In genomic region chr5:119218830-119219782, GRCh38 we compare ENCODE assay signal across 23 cellular contexts.
DNase-seq lines count a peak whose midpoint lies in the region; ATAC-seq lines count a peak whose summit lies in the region.
"Had no signal": no experiment of that assay in that cellular context is flagged by ENCODE, and none has a peak within 500 bp of the region (broad histone marks: within the 10 kb centered on the region; RNA-seq: fewer than 3 reads in every experiment).

No MANE protein-coding gene starts in this region.

- no peaks in the 10 kb centered on the region for H3K9me2 ChIP-seq in GM23248 (ENCODE audit: insufficient read depth)

- WGBS in GM23248 (ENCODE audit: low coverage in 1 of 2, low lambda C conversion rate in 2 of 2, missing lambda C conversion rate in 2 of 2), 2 experiments = 83 to 86% methylated on average over 6 of the region's 6 CpGs

- H3K36me3 ChIP-seq in GM23248 (ENCODE audit: low read depth) = peaks cover 9% of the 10 kb centered on the region

- peak overlapping the region in 2 of 8 donors; percentile 15 to 22 for H3K4me3 Mint-ChIP-seq in naive B cell
- H3K4me3 Mint-ChIP-seq: activated naive CD4-positive, alpha-beta T cell treated with anti-CD3 and anti-CD28 coated beads, Interleukin-2, amount 50 U/mL, for 24 hours; brain; dendritic cell treated with granulocyte-macrophage colony-stimulating factor and Interleukin-4, amounts not matched to agents 40 ng/mL and 50 ng/mL, for 4 days; HFFc6; natural killer cell treated with Interleukin-12 subunit alpha and Interleukin-12 subunit beta and Interleukin-15 and Interleukin-18, amount 100 ng/mL, for 72 hours; T-helper 1 cell treated with Interleukin-12 subunit alpha and Interleukin-12 subunit beta and Interleukin-4 antibody, amounts not matched to agents 30 μg/mL and 1 μg/mL, for 36 hours had no signal

- H3F3A ChIP-seq in GM23248 (ENCODE audit: insufficient read depth) = no peaks in the 10 kb centered on the region

- ATAC-seq in naive B cell (ENCODE audit: low read depth in 2 of 2) (no peak), HG02938 (IDR thresholded peaks at IDR 0.05; ENCODE audit: unreplicated experiment) (no peak)
- ATAC-seq: natural killer cell treated with Interleukin-12 subunit alpha and Interleukin-12 subunit beta and Interleukin-15 and Interleukin-18, amount 100 ng/mL, for 72 hours had no signal

- no peak overlapping the region for H3K9ac ChIP-seq in GM23248

- peak overlapping the region in 4 of 6 donors; percentile 14 to 73 (median 42) for H3K27ac Mint-ChIP-seq in naive B cell
- H3K27ac Mint-ChIP-seq: activated naive CD4-positive, alpha-beta T cell treated with anti-CD3 and anti-CD28 coated beads, Interleukin-2, amount 50 U/mL, for 24 hours; brain; dendritic cell treated with granulocyte-macrophage colony-stimulating factor and Interleukin-4, amounts not matched to agents 40 ng/mL and 50 ng/mL, for 4 days; HFFc6; natural killer cell treated with Interleukin-12 subunit alpha and Interleukin-12 subunit beta and Interleukin-15 and Interleukin-18, amount 100 ng/mL, for 72 hours; T-helper 1 cell treated with Interleukin-12 subunit alpha and Interleukin-12 subunit beta and Interleukin-4 antibody, amounts not matched to agents 30 μg/mL and 1 μg/mL, for 36 hours had no signal

- H4K20me1 ChIP-seq in GM23248 (ENCODE audit: insufficient read depth) = no peaks in the 10 kb centered on the region

- H3K4me3 ChIP-seq in GM23248 = no peak overlapping the region
- H3K4me3 ChIP-seq: skin epidermis had no signal

- DNase-seq in GM23248 = peak; percentile 9
- DNase-seq in NCI-H748 treated with DMSO at 0.1 percent for 48 hours (lab: John Stamatoyannopoulos, UW) = peak; percentile 67
- DNase-seq in fibroblast of gingiva (ENCODE audit: low read depth) = peak; percentile 3
- no peak for DNase-seq in naive B cell
- DNase-seq in NCI-H2171 treated with DMSO at 0.1 percent for 48 hours (lab: John Stamatoyannopoulos, UW) = no peak
- DNase-seq in HuH-7.5 (ENCODE audit: low spot score) = no peak
- DNase-seq: activated CD4-positive, alpha-beta T cell treated with anti-CD3 and anti-CD28 coated beads, Interleukin-2, amount 50 U/mL, for 4 hours; AML-193; Caco-2; HFFc6; mammary epithelial cell; NCI-H1694; posterior cingulate gyrus; SIG-M5; stimulated activated CD4-positive, alpha-beta T cell treated with anti-CD3 and anti-CD28 coated beads, Interleukin-2, amount 100 ng/mL, for 48 hours had no signal

- no peak overlapping the region for H3K27ac ChIP-seq in GM23248
- H3K27ac ChIP-seq: epithelial cell of prostate, skin epidermis had no signal

- H3K9me3 Mint-ChIP-seq in naive B cell = no peaks in the 10 kb centered on the region
- H3K9me3 Mint-ChIP-seq: activated naive CD4-positive, alpha-beta T cell treated with anti-CD3 and anti-CD28 coated beads, Interleukin-2, amount 50 U/mL, for 24 hours; brain; dendritic cell treated with granulocyte-macrophage colony-stimulating factor and Interleukin-4, amounts not matched to agents 40 ng/mL and 50 ng/mL, for 4 days; HFFc6; natural killer cell treated with Interleukin-12 subunit alpha and Interleukin-12 subunit beta and Interleukin-15 and Interleukin-18, amount 100 ng/mL, for 72 hours; T-helper 1 cell treated with Interleukin-12 subunit alpha and Interleukin-12 subunit beta and Interleukin-4 antibody, amounts not matched to agents 30 μg/mL and 1 μg/mL, for 36 hours had no signal

- no peak overlapping the region for H2AFZ ChIP-seq in GM23248

- no peaks in the 10 kb centered on the region for H3K9me3 ChIP-seq in GM23248 (ENCODE audit: low read depth)
- H3K9me3 ChIP-seq: Caco-2 had no signal

- peaks cover 11 to 26% (median 20%) of the 10 kb centered on the region in 3 donors for H3K4me1 Mint-ChIP-seq in naive B cell
- H3K4me1 Mint-ChIP-seq: brain had no signal

- H3K36me3 Mint-ChIP-seq in naive B cell = peaks cover 15 to 18% of the 10 kb centered on the region in 2 donors

- 0 out of 2 replicates have a peak, but pooled peaks cover 3% of the 10 kb centered on the region for H3K4me1 ChIP-seq in GM23248 (ENCODE audit: insufficient read depth)
- H3K4me1 ChIP-seq: Caco-2 had no signal

- H3K27me3 Mint-ChIP-seq in naive B cell = no peaks in the 10 kb centered on the region
- H3K27me3 Mint-ChIP-seq: activated naive CD4-positive, alpha-beta T cell treated with anti-CD3 and anti-CD28 coated beads, Interleukin-2, amount 50 U/mL, for 24 hours; brain; dendritic cell treated with granulocyte-macrophage colony-stimulating factor and Interleukin-4, amounts not matched to agents 40 ng/mL and 50 ng/mL, for 4 days; natural killer cell treated with Interleukin-12 subunit alpha and Interleukin-12 subunit beta and Interleukin-15 and Interleukin-18, amount 100 ng/mL, for 72 hours had no signal

- H3K27me3 ChIP-seq in GM23248 (replicated peaks; ENCODE audit: insufficient read depth) = no peaks in the 10 kb centered on the region

- H3K79me2 ChIP-seq in GM23248 (ENCODE audit: insufficient read depth) = no peaks in the 10 kb centered on the region

- H3K4me2 ChIP-seq in GM23248 (ENCODE audit: unreplicated experiment) = no peak overlapping the region

- in situ Hi-C loops in GM23248 (cut with MboI) = no loop called here

Comparison
In these comparisons a context has a peak if more than half of its experiments do, and no peak if none do; other contexts are left out.
1. DNase-seq: peak in GM23248 (single experiment), NCI-H748 treated with DMSO at 0.1 percent for 48 hours (single experiment) and fibroblast of gingiva (single experiment); none in naive B cell (single experiment), NCI-H2171 treated with DMSO at 0.1 percent for 48 hours (single experiment) and HuH-7.5 (single experiment).